In genomic region chr5:76953551-76954382, GRCh38 we compare ENCODE assay signal across 9 cellular contexts. TPM values are rescaled to one million over a fixed set of nuclear protein-coding genes. Genes with fewer than 3 reads are reported as not detected.
DNase-seq lines count a peak whose midpoint lies in the region; ATAC-seq, FAIRE-seq and TF ChIP-seq lines count a peak whose summit lies in the region.
"Had no signal": no experiment of that assay in that cellular context is flagged by ENCODE, and none has a peak within 500 bp of the region (broad histone marks: within the 10 kb centered on the region; RNA-seq: fewer than 3 reads in every experiment).

No MANE protein-coding gene starts in this region.

- no peaks in the 10 kb centered on the region for H3K79me2 ChIP-seq in endothelial cell of umbilical vein (ENCODE audit: control insufficient read depth, insufficient read depth, low read length)

- H3K36me3 ChIP-seq in cardiac muscle cell (no peaks in the 10 kb centered on the region), endothelial cell of umbilical vein (ENCODE audit: control insufficient read depth in 2 of 2, extremely low read depth in 1 of 2, insufficient read depth in 2 of 2, low read length in 2 of 2) (no peaks in the 10 kb centered on the region), mucosa of rectum (ENCODE audit: control insufficient read depth in 2 of 2, insufficient read depth in 2 of 2, low read length in 2 of 2) (no peaks in the 10 kb centered on the region), upper lobe of right lung (no peaks in the 10 kb centered on the region)

- BruUV-seq in endothelial cell of umbilical vein (replicated peaks; lab: Mats Ljungman, UMichigan) = no TSS peak

- peak overlapping the region; percentile 43 for H3K4me3 ChIP-seq in cardiac muscle cell
- peak overlapping the region in 1 of 3 experiments; percentile 9 for H3K4me3 ChIP-seq in endothelial cell of umbilical vein (replicated peaks in 1 of 3; ENCODE audit: insufficient read depth in 1 of 3, low read depth in 1 of 3, low read length in 3 of 3)
- H3K4me3 ChIP-seq in mucosa of rectum (ENCODE audit: low read length in 2 of 2) = peak overlapping the region; percentile 5 to 20
- peak overlapping the region; percentile 30 for H3K4me3 ChIP-seq in upper lobe of right lung

- no peak for TF ChIP-seq POLR2A in endothelial cell of umbilical vein (IDR thresholded peaks at IDR 0.05; ENCODE audit: low read depth, low read length)

- H3K27me3 ChIP-seq in cardiac muscle cell (peaks cover 53% of the 10 kb centered on the region), endothelial cell of umbilical vein (ENCODE audit: control insufficient read depth in 2 of 2, insufficient read depth in 2 of 2, low read length in 2 of 2) (peaks cover 29 to 42% of the 10 kb centered on the region in 2 experiments), mucosa of rectum (ENCODE audit: control insufficient read depth in 2 of 2, insufficient read depth in 2 of 2, low read length in 2 of 2) (peaks cover 17% of the 10 kb centered on the region in 2 donors), upper lobe of right lung (peaks cover 38% of the 10 kb centered on the region)

- H2AFZ ChIP-seq in endothelial cell of umbilical vein (ENCODE audit: low read depth, low read length) = no peak overlapping the region

- intact Hi-C loops in cardiac septum (cut with DNase I) (no loop called here), endothelial cell of umbilical vein (cut with micrococcal nuclease) (no loop called here), upper lobe of right lung (cut with DNase I) (no loop called here)

- no peaks in the 10 kb centered on the region for H3K4me1 ChIP-seq in cardiac muscle cell (ENCODE audit: low read depth)
- H3K4me1 ChIP-seq in endothelial cell of umbilical vein (ENCODE audit: control insufficient read depth, extremely low read depth, insufficient read depth, low read length) = peaks cover 6% of the 10 kb centered on the region
- H3K4me1 ChIP-seq in mucosa of rectum (ENCODE audit: control insufficient read depth in 2 of 2, insufficient read depth in 2 of 2, low read length in 2 of 2) = no peaks in the 10 kb centered on the region
- H3K4me1 ChIP-seq in upper lobe of right lung = peaks cover 10% of the 10 kb centered on the region

- H3K4me2 ChIP-seq in endothelial cell of umbilical vein (ENCODE audit: insufficient read depth, low read length) = peak overlapping the region; percentile 21

- POLR2A ChIA-PET in endothelial cell of umbilical vein (lab: Charles Lee) = no interaction called here

- dilution Hi-C loops in endothelial cell of umbilical vein (cut with MboI; ENCODE audit: extremely low pct_ligation_motif_present, low sequenced_read_pairs) = no loop called here

- no peak for TF ChIP-seq CTCF in cardiac muscle cell (IDR thresholded peaks at IDR 0.05; ENCODE audit: low read depth, low read length)
- TF ChIP-seq CTCF in endothelial cell of umbilical vein (IDR thresholded peaks at IDR 0.05; ENCODE audit: extremely low read depth in 1 of 2, insufficient read depth in 1 of 2, low read depth in 1 of 2, low read length in 2 of 2) = no peak
- TF ChIP-seq CTCF in upper lobe of right lung (IDR thresholded peaks at IDR 0.05) = no peak

- H4K20me1 ChIP-seq in endothelial cell of umbilical vein (replicated peaks; ENCODE audit: control insufficient read depth, extremely low read depth, insufficient read depth, low read length) = no peaks in the 10 kb centered on the region

- no peak for FAIRE-seq in endothelial cell of umbilical vein (lab: Jason Lieb, UNC)

- H3K9me3 ChIP-seq in cardiac muscle cell (ENCODE audit: low read depth) (no peaks in the 10 kb centered on the region), endothelial cell of umbilical vein (replicated peaks; ENCODE audit: control insufficient read depth, insufficient read depth, low read length) (no peaks in the 10 kb centered on the region), mucosa of rectum (ENCODE audit: control insufficient read depth in 2 of 2, low read length in 2 of 2) (no peaks in the 10 kb centered on the region), upper lobe of right lung (no peaks in the 10 kb centered on the region)

- CTCF ChIA-PET in endothelial cell of umbilical vein (lab: Charles Lee) = no interaction called here

- DNase-seq in cardiac muscle cell (ENCODE audit: low read depth in 1 of 2, low spot score in 1 of 2) (peak; percentile 37 to 53), cardiac septum (ENCODE audit: low spot score) (no peak), endothelial cell of umbilical vein (ENCODE audit: low read depth, low spot score) (peak; percentile 20), upper lobe of right lung (no peak), SW 1271 (lab: John Stamatoyannopoulos, UW) (no peak), NCI-H226 (no peak), NCI-H2107 (lab: John Stamatoyannopoulos, UW) (no peak)
- DNase-seq: NCI-H446 had no signal

- H3K9me1 ChIP-seq in endothelial cell of umbilical vein (replicated peaks; ENCODE audit: control insufficient read depth, extremely low read depth, insufficient read depth, low read length) = no peaks in the 10 kb centered on the region

- ATAC-seq in upper lobe of right lung = peak; percentile 61

- no peak overlapping the region for H3K9ac ChIP-seq in endothelial cell of umbilical vein (replicated peaks; ENCODE audit: extremely low read depth, insufficient read depth, low read length)
- no peak overlapping the region for H3K9ac ChIP-seq in mucosa of rectum (ENCODE audit: low read depth in 1 of 2, low read length in 2 of 2)

- no peak overlapping the region for H3K27ac ChIP-seq in cardiac muscle cell
- no peak overlapping the region for H3K27ac ChIP-seq in endothelial cell of umbilical vein (ENCODE audit: insufficient read depth, low read depth, low read length)
- no peak overlapping the region for H3K27ac ChIP-seq in mucosa of rectum (ENCODE audit: low read depth in 2 of 2, low read length in 2 of 2)
- H3K27ac ChIP-seq in upper lobe of right lung = no peak overlapping the region

TF ChIP-seq in endothelial cell of umbilical vein, 7 proteins besides CTCF, POLR2A, EP300 and RAD21:
- peak; percentile 83 for TF ChIP-seq EZH2 (IDR thresholded peaks at IDR 0.05; ENCODE audit: borderline replicate concordance, low read depth, low read length, severe bottlenecking)
- TF ChIP-seq FOS (IDR thresholded peaks at IDR 0.05; ENCODE audit: borderline replicate concordance, insufficient read depth, low read length) = no peak

RNA-seq across cellular contexts. Expression of gene CRHBP, which starts 0.9 kb away (rescaled TPM):
- total RNA-seq in cardiac muscle cell (13.0 and 24.6 TPM in 2 replicates), cardiac septum (3.1 TPM), endothelial cell of umbilical vein (0.51 TPM in 1 of 2 replicates, not detected in the other), upper lobe of right lung (0.26 TPM)
- polyA plus RNA-seq in cardiac muscle cell (6.8 and 22.1 TPM in 2 replicates), endothelial cell of umbilical vein (0.08 and 0.27 TPM in 2 replicates)
- polyA plus RNA-seq in endothelial cell of umbilical vein (2011; cell fraction: cytosol; rRNA removed) = 0.04 and 0.09 TPM in 2 replicates
- polyA plus RNA-seq in endothelial cell of umbilical vein (2011; cell fraction: nucleus; rRNA removed) = 0.07 and 0.36 TPM in 2 replicates
- polyA plus RNA-seq in endothelial cell of umbilical vein (2012) = not detected in 2 replicates
- not detected in 2 replicates for polyA minus RNA-seq in endothelial cell of umbilical vein
- polyA minus RNA-seq in endothelial cell of umbilical vein (2011; cell fraction: cytosol; rRNA and poly(A)+ RNA removed) = not detected
- polyA minus RNA-seq in endothelial cell of umbilical vein (2011; cell fraction: nucleus; rRNA and poly(A)+ RNA removed) = not detected in 2 replicates

Comparison
In these comparisons a context has a peak if more than half of its experiments do, and no peak if none do; other contexts are left out.
1. DNase-seq: peak in cardiac muscle cell (2 of 2) and endothelial cell of umbilical vein (single experiment); none in cardiac septum (single experiment), upper lobe of right lung (single experiment), SW 1271 (0 of 2), NCI-H226 (single experiment) and NCI-H2107 (single experiment).